ENCODE assay signal across 21 cellular contexts in the genomic region with DNA sequence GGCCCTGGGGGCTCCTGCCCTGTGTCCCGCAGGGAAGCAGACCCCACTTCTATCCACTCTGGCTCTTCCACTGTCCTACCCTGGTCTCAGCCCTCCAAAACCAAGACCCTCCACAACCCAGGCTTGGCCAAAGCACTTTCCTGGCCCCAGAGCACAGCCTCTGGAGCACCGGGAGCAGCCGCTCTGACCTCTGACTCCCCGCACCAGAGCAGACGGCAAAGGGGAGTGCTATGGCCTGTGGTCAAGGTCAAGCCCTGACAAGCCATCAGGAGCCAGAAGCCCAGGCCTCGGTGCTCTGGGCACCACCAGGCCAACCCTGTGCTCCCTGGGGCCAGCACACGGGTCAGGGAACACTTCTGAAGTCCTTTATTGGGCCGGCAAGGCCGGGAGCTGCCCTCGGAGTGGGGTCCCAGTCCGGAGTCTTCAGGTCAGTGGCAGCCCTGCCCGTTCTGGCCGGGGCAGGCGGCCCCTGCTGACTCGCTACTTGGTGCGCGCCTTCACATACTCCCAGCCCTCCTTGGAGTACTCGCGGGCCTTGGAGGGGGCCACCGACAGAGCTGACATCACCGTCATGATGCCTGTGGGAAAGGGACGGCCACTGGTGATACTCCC. TPM values are rescaled to one million over a fixed set of nuclear protein-coding genes. Genes with fewer than 3 reads are reported as not detected.
DNase-seq lines count a peak whose midpoint lies in the region; ATAC-seq, FAIRE-seq and TF ChIP-seq lines count a peak whose summit lies in the region.
"Had no signal": no experiment of that assay in that cellular context is flagged by ENCODE, and none has a peak within 500 bp of the region (broad histone marks: within the 10 kb centered on the region; RNA-seq: fewer than 3 reads in every experiment).

No MANE protein-coding gene starts in this region.

- peak overlapping the region; percentile 35 for H2AK5ac ChIP-seq in neuronal stem cell (ENCODE audit: low read depth, low read length)

- TF ChIP-seq EP300 in HepG2 (IDR thresholded peaks at IDR 0.05; ENCODE audit: low read depth in 2 of 2, low read length in 2 of 2) (no peak), HepG2 (CRISPR knock-in tag; IDR thresholded peaks at IDR 0.05; ENCODE audit: borderline replicate concordance) (no peak)

- H3K27me3 ChIP-seq in HepG2 (ENCODE audit: control insufficient read depth in 1 of 2, insufficient read depth in 2 of 2, low read length in 2 of 2) (no peaks in the 10 kb centered on the region; a peak in 1 of 5 replicates), right lobe of liver (no peaks in the 10 kb centered on the region), neuronal stem cell (ENCODE audit: control insufficient read depth in 3 of 3, insufficient read depth in 3 of 3, low read depth in 1 of 3, low read length in 3 of 3) (no peaks in the 10 kb centered on the region)
- H3K27me3 ChIP-seq: BLaER1 had no signal

- H3K9me3 ChIP-seq in HepG2 (ENCODE audit: low read length) (no peaks in the 10 kb centered on the region), right lobe of liver (no peaks in the 10 kb centered on the region), neuronal stem cell (replicated peaks in 1 of 2; ENCODE audit: control insufficient read depth in 2 of 2, insufficient read depth in 1 of 2, low read depth in 1 of 2, low read length in 2 of 2) (peaks cover 0 to 1% of the 10 kb centered on the region in 2 donors)
- H3K9me3 ChIP-seq: A549, BLaER1, HAP-1 had no signal

- H3K14ac ChIP-seq in neuronal stem cell (ENCODE audit: low read length), result no peak overlapping the region

- peak overlapping the region; percentile 75 for H2BK5ac ChIP-seq in neuronal stem cell (ENCODE audit: low read length)

- TF ChIP-seq POLR2A in HepG2 (IDR thresholded peaks at IDR 0.05; ENCODE audit: insufficient read depth in 1 of 2, low read depth in 2 of 2, low read length in 2 of 2), result no peak
- no peak for TF ChIP-seq POLR2A in right lobe of liver (IDR thresholded peaks at IDR 0.05)

- ATAC-seq in HepG2 (no peak), right lobe of liver (no peak)
- ATAC-seq: A549; CD8-positive, alpha-beta T cell; SK-N-SH treated with all-trans-retinoic acid at 6 μM for 48 hours had no signal

- H4K91ac ChIP-seq in neuronal stem cell (ENCODE audit: low read depth, low read length, poor library complexity), result no peak overlapping the region

- no peak overlapping the region for H3K4ac ChIP-seq in neuronal stem cell (ENCODE audit: low read length)

- TF ChIP-seq RAD21 in HepG2 (CRISPR knock-in tag; IDR thresholded peaks at IDR 0.05), result no peak

- BruUV-seq in HepG2 (replicated peaks; lab: Mats Ljungman, UMichigan), result no TSS peak

- no peak overlapping the region for H3K4me2 ChIP-seq in HepG2 (ENCODE audit: low read depth, low read length)
- no peak overlapping the region for H3K4me2 ChIP-seq in neuronal stem cell (ENCODE audit: insufficient read depth, low read length, poor library complexity, severe bottlenecking)

- peaks cover 17% of the 10 kb centered on the region for H3K79me1 ChIP-seq in neuronal stem cell (ENCODE audit: low read depth, low read length)

- DNase-seq in HepG2 (ENCODE audit: low spot score) (no peak), right lobe of liver (no peak), neuronal stem cell (ENCODE audit: low spot score) (no peak), anterior cingulate cortex (lab: John Stamatoyannopoulos, UW) (no peak)
- DNase-seq: Calu3; CD8-positive, alpha-beta T cell; GF-D8; NCI-H1417; NCI-H187; NCI-H2107; NCI-H2227 treated with DMSO at 0.1 percent for 48 hours; NCI-H510A treated with DMSO at 0.1 percent for 48 hours; NCI-H774; SIG-M5 had no signal

- FAIRE-seq in HepG2 (lab: Jason Lieb, UNC), result no peak
- FAIRE-seq: A549 had no signal

- H2AFZ ChIP-seq in HepG2 (ENCODE audit: low read length) (no peak overlapping the region), neuronal stem cell (ENCODE audit: low read length) (no peak overlapping the region)

- CTCF ChIA-PET in HepG2 (lab: Yijun Ruan, JAX; ENCODE audit: low intra/inter-chr PET ratio, low total read pairs), result no interaction called here

- H3K4me1 ChIP-seq in HepG2 (ENCODE audit: insufficient read depth, low read length) (peaks cover 25% of the 10 kb centered on the region), right lobe of liver (peaks cover 0 to 6% (median 0%) of the 10 kb centered on the region in 4 donors), neuronal stem cell (ENCODE audit: control insufficient read depth in 2 of 2, insufficient read depth in 1 of 2, low read depth in 1 of 2, low read length in 2 of 2) (peaks cover 10 to 23% of the 10 kb centered on the region in 2 donors)

- H3K36me3 ChIP-seq in HepG2 (replicated peaks in 1 of 2; ENCODE audit: control insufficient read depth in 1 of 2, insufficient read depth in 2 of 2, low read length in 2 of 2), result no peaks in the 10 kb centered on the region
- H3K36me3 ChIP-seq in right lobe of liver, result no peaks in the 10 kb centered on the region
- H3K36me3 ChIP-seq in neuronal stem cell (replicated peaks in 1 of 2; ENCODE audit: control insufficient read depth in 2 of 2, insufficient read depth in 2 of 2, low read length in 2 of 2), result peaks cover 3 to 19% of the 10 kb centered on the region in 2 donors

- 96% methylated on average over 4 of the region's 22 CpGs for WGBS in HepG2 (ENCODE audit: low lambda C conversion rate)
- no CpG with 5 or more reads among the region's 22 CpGs for WGBS in right lobe of liver (ENCODE audit: insufficient coverage, low coverage, low lambda C conversion rate, missing lambda C conversion rate)
- WGBS in neuronal stem cell (ENCODE audit: extremely low coverage in 2 of 2, insufficient read length in 2 of 2, insufficient replicate concordance in 1 of 2), 2 donors, result no CpG with 5 or more reads among the region's 22 CpGs

- intact Hi-C loops in HepG2 (cut with micrococcal nuclease; ENCODE audit: unreplicated experiment), result no loop called here
- intact Hi-C loops in right lobe of liver (cut with DNase I), result loop anchor here in 1 of 2 donors (10.0 kb wide), 1 partner anchor 63 kb away; no protein-coding TSS in a partner anchor

- no peak overlapping the region for H3K23ac ChIP-seq in neuronal stem cell (ENCODE audit: low read depth, low read length, poor library complexity)

- in situ Hi-C loops in HepG2 (cut with HindIII; ENCODE audit: extremely low pct_ligation_motif_present, low pct_unique_long_range_greater_than_20kb), result no loop called here

- TF ChIP-seq CTCF in HepG2 (CRISPR knock-in tag; IDR thresholded peaks at IDR 0.05), result no peak
- TF ChIP-seq CTCF in right lobe of liver (IDR thresholded peaks at IDR 0.05), result no peak

- no peak overlapping the region for H2BK15ac ChIP-seq in neuronal stem cell (ENCODE audit: low read length)

- H3K9ac ChIP-seq in HepG2 (ENCODE audit: insufficient read depth, low read depth, low read length) (no peak overlapping the region), neuronal stem cell (ENCODE audit: low read depth, low read length, poor library complexity) (no peak overlapping the region)
- H3K9ac ChIP-seq: BLaER1 had no signal

- H4K8ac ChIP-seq in neuronal stem cell (ENCODE audit: low read depth, low read length), result no peak overlapping the region

- H2BK120ac ChIP-seq in neuronal stem cell (ENCODE audit: low read depth, low read length), result no peak overlapping the region

- H2BK12ac ChIP-seq in neuronal stem cell (ENCODE audit: low read length), result no peak overlapping the region

- no peak overlapping the region for H3K27ac ChIP-seq in HepG2 (ENCODE audit: extremely low read length, insufficient read depth, low read length)
- H3K27ac ChIP-seq in right lobe of liver, result no peak overlapping the region
- H3K27ac ChIP-seq in neuronal stem cell (replicated peaks; ENCODE audit: low read length), result no peak overlapping the region
- H3K27ac ChIP-seq: A549, BLaER1 had no signal

- H3K79me2 ChIP-seq in HepG2 (ENCODE audit: insufficient read depth, low read length), result peaks cover 7% of the 10 kb centered on the region

- no peak overlapping the region for H3K4me3 ChIP-seq in HepG2 (replicated peaks in 1 of 3; ENCODE audit: insufficient read depth in 1 of 3, low read depth in 2 of 3, low read length in 3 of 3)
- H3K4me3 ChIP-seq in right lobe of liver, result no peak overlapping the region
- no peak overlapping the region for H3K4me3 ChIP-seq in neuronal stem cell (ENCODE audit: low read length in 2 of 2)
- H3K4me3 ChIP-seq: A549, BLaER1 had no signal

- POLR2A ChIA-PET in HepG2 (lab: Yijun Ruan, JAX), result interaction anchor here (1.5 kb wide), 1 partner anchor 56 kb away, joined by 4 read pairs; the partner anchor contains the start of genes SAFB and SAFB2

- H3K18ac ChIP-seq in neuronal stem cell (ENCODE audit: low read length), result no peak overlapping the region

- no peaks in the 10 kb centered on the region for H4K20me1 ChIP-seq in HepG2 (ENCODE audit: insufficient read depth, low read length)
- H4K20me1 ChIP-seq: BLaER1 had no signal

RNA-seq across cellular contexts. Expression of gene MICOS13, which starts 2.1 kb away (rescaled TPM):
- 35.4 and 37.9 TPM in 2 replicates for total RNA-seq in HepG2 (2016; rRNA removed; fragmentation: Illumina TruSeq; extraction: Trizol)
- 20.7 and 21.7 TPM in 2 replicates for total RNA-seq in HepG2 (2016; cell fraction: cytosol; rRNA removed; fragmentation: Illumina TruSeq; extraction: Trizol; ENCODE audit: low read depth)
- total RNA-seq in HepG2 (2016; cell fraction: insoluble cytoplasmic fraction; rRNA removed; fragmentation: Illumina TruSeq; extraction: Trizol), result 38.9 and 39.8 TPM in 2 replicates
- 22.9 and 26.0 TPM in 2 replicates for total RNA-seq in HepG2 (2016; cell fraction: membrane; rRNA removed; fragmentation: Illumina TruSeq; extraction: Trizol)
- total RNA-seq in HepG2 (2016; cell fraction: nucleus; rRNA removed; fragmentation: Illumina TruSeq; extraction: Trizol), result 18.4 and 19.8 TPM in 2 replicates
- 28.8 and 40.0 TPM in 2 replicates for polyA plus RNA-seq in HepG2 (2011; rRNA removed)
- 16.8 and 30.9 TPM in 2 replicates for polyA plus RNA-seq in HepG2 (2011; cell fraction: cytosol; rRNA removed)
- polyA plus RNA-seq in HepG2 (2011; cell fraction: nucleus; rRNA removed), result 13.2 and 15.1 TPM in 2 replicates
- 13.1 and 19.3 TPM in 2 replicates for polyA plus RNA-seq in HepG2 (2012)
- 20.6 and 24.5 TPM in 2 replicates for polyA plus RNA-seq in HepG2 (2016; cell fraction: cytosol; fragmentation: Illumina TruSeq; extraction: Trizol; ENCODE audit: low read depth)
- 37.7 and 43.8 TPM in 2 replicates for polyA plus RNA-seq in HepG2 (2016; cell fraction: insoluble cytoplasmic fraction; fragmentation: Illumina TruSeq; extraction: Trizol; ENCODE audit: low read depth)
- 19.5 and 22.0 TPM in 2 replicates for polyA plus RNA-seq in HepG2 (2016; cell fraction: membrane; fragmentation: Illumina TruSeq; extraction: Trizol; ENCODE audit: low read depth)
- polyA plus RNA-seq in HepG2 (2016; cell fraction: nucleus; fragmentation: Illumina TruSeq; extraction: Trizol; ENCODE audit: insufficient read depth, low read depth), result 32.1 and 41.0 TPM in 2 replicates
- polyA minus RNA-seq in HepG2 (2011; rRNA and poly(A)+ RNA removed; ENCODE audit: low replicate concordance), result 14.6 and 22.6 TPM in 2 replicates
- polyA minus RNA-seq in HepG2 (2011; cell fraction: cytosol; rRNA and poly(A)+ RNA removed), result 6.3 and 9.1 TPM in 2 replicates
- polyA minus RNA-seq in HepG2 (2011; cell fraction: nucleus; rRNA and poly(A)+ RNA removed), result 6.0 and 7.5 TPM in 2 replicates
- 10 to 100 TPM; 24.2 to 54.3 (median 33.7) TPM for total RNA-seq in right lobe of liver
- 15.2 TPM for polyA plus RNA-seq in neuronal stem cell (2013, experiment 1 of 2)
- 18.0 TPM for polyA plus RNA-seq in neuronal stem cell (2013, experiment 2 of 2)

RNA-seq across cellular contexts. Expression of gene HSD11B1L, which starts 2.6 kb away (rescaled TPM):
- 2.8 TPM in 2 replicates for total RNA-seq in HepG2 (2016; rRNA removed; fragmentation: Illumina TruSeq; extraction: Trizol)
- 2.6 and 3.3 TPM in 2 replicates for total RNA-seq in HepG2 (2016; cell fraction: cytosol; rRNA removed; fragmentation: Illumina TruSeq; extraction: Trizol; ENCODE audit: low read depth)
- 1.6 and 2.1 TPM in 2 replicates for total RNA-seq in HepG2 (2016; cell fraction: insoluble cytoplasmic fraction; rRNA removed; fragmentation: Illumina TruSeq; extraction: Trizol)
- 3.9 and 5.5 TPM in 2 replicates for total RNA-seq in HepG2 (2016; cell fraction: membrane; rRNA removed; fragmentation: Illumina TruSeq; extraction: Trizol)
- total RNA-seq in HepG2 (2016; cell fraction: nucleus; rRNA removed; fragmentation: Illumina TruSeq; extraction: Trizol), result 0.81 and 0.94 TPM in 2 replicates
- 3.9 and 4.6 TPM in 2 replicates for polyA plus RNA-seq in HepG2 (2011; rRNA removed)
- polyA plus RNA-seq in HepG2 (2011; cell fraction: cytosol; rRNA removed), result 4.2 and 6.2 TPM in 2 replicates
- 6.3 and 7.3 TPM in 2 replicates for polyA plus RNA-seq in HepG2 (2011; cell fraction: nucleus; rRNA removed)
- 1.9 and 3.0 TPM in 2 replicates for polyA plus RNA-seq in HepG2 (2012)
- 3.6 and 4.2 TPM in 2 replicates for polyA plus RNA-seq in HepG2 (2016; cell fraction: cytosol; fragmentation: Illumina TruSeq; extraction: Trizol; ENCODE audit: low read depth)
- 2.5 and 3.3 TPM in 2 replicates for polyA plus RNA-seq in HepG2 (2016; cell fraction: insoluble cytoplasmic fraction; fragmentation: Illumina TruSeq; extraction: Trizol; ENCODE audit: low read depth)
- 3.3 and 3.5 TPM in 2 replicates for polyA plus RNA-seq in HepG2 (2016; cell fraction: membrane; fragmentation: Illumina TruSeq; extraction: Trizol; ENCODE audit: low read depth)
- polyA plus RNA-seq in HepG2 (2016; cell fraction: nucleus; fragmentation: Illumina TruSeq; extraction: Trizol; ENCODE audit: insufficient read depth, low read depth), result 3.3 and 3.4 TPM in 2 replicates
- 0.21 and 1.8 TPM in 2 replicates for polyA minus RNA-seq in HepG2 (2011; rRNA and poly(A)+ RNA removed; ENCODE audit: low replicate concordance)
- 1.1 and 3.1 TPM in 2 replicates for polyA minus RNA-seq in HepG2 (2011; cell fraction: cytosol; rRNA and poly(A)+ RNA removed)
- 0.52 and 1.1 TPM in 2 replicates for polyA minus RNA-seq in HepG2 (2011; cell fraction: nucleus; rRNA and poly(A)+ RNA removed)
- 10 to 100 TPM in 1 of 6 experiments, 1 to 10 TPM in 5; 1.6 to 10.3 (median 4.0) TPM for total RNA-seq in right lobe of liver
- polyA plus RNA-seq in neuronal stem cell (2013, experiment 1 of 2), result 35.3 TPM
- polyA plus RNA-seq in neuronal stem cell (2013, experiment 2 of 2), result 35.0 TPM

RNA-seq across cellular contexts. Expression of gene RPL36, which starts 11.9 kb away (rescaled TPM):
- total RNA-seq in HepG2 (2016; rRNA removed; fragmentation: Illumina TruSeq; extraction: Trizol) (706 and 763 TPM in 2 replicates), right lobe of liver (100 to 1,000 TPM; 232 to 283 (median 251) TPM)
- total RNA-seq in HepG2 (2016; cell fraction: cytosol; rRNA removed; fragmentation: Illumina TruSeq; extraction: Trizol; ENCODE audit: low read depth), result 1,266 and 1,322 TPM in 2 replicates
- total RNA-seq in HepG2 (2016; cell fraction: insoluble cytoplasmic fraction; rRNA removed; fragmentation: Illumina TruSeq; extraction: Trizol), result 739 and 797 TPM in 2 replicates
- 1,622 and 1,758 TPM in 2 replicates for total RNA-seq in HepG2 (2016; cell fraction: membrane; rRNA removed; fragmentation: Illumina TruSeq; extraction: Trizol)
- 259 and 275 TPM in 2 replicates for total RNA-seq in HepG2 (2016; cell fraction: nucleus; rRNA removed; fragmentation: Illumina TruSeq; extraction: Trizol)
- 740 and 962 TPM in 2 replicates for polyA plus RNA-seq in HepG2 (2011; rRNA removed)
- polyA plus RNA-seq in HepG2 (2011; cell fraction: cytosol; rRNA removed), result 548 and 718 TPM in 2 replicates
- polyA plus RNA-seq in HepG2 (2011; cell fraction: nucleus; rRNA removed), result 184 and 190 TPM in 2 replicates
- polyA plus RNA-seq in HepG2 (2012), result 1,022 and 1,044 TPM in 2 replicates
- polyA plus RNA-seq in HepG2 (2016; cell fraction: cytosol; fragmentation: Illumina TruSeq; extraction: Trizol; ENCODE audit: low read depth), result 1,678 and 1,761 TPM in 2 replicates
- polyA plus RNA-seq in HepG2 (2016; cell fraction: insoluble cytoplasmic fraction; fragmentation: Illumina TruSeq; extraction: Trizol; ENCODE audit: low read depth), result 756 and 780 TPM in 2 replicates
- polyA plus RNA-seq in HepG2 (2016; cell fraction: membrane; fragmentation: Illumina TruSeq; extraction: Trizol; ENCODE audit: low read depth), result 1,750 and 1,946 TPM in 2 replicates
- polyA plus RNA-seq in HepG2 (2016; cell fraction: nucleus; fragmentation: Illumina TruSeq; extraction: Trizol; ENCODE audit: insufficient read depth, low read depth), result 539 and 605 TPM in 2 replicates
- polyA minus RNA-seq in HepG2 (2011; rRNA and poly(A)+ RNA removed; ENCODE audit: low replicate concordance), result 163 and 316 TPM in 2 replicates
- 334 and 359 TPM in 2 replicates for polyA minus RNA-seq in HepG2 (2011; cell fraction: cytosol; rRNA and poly(A)+ RNA removed)
- polyA minus RNA-seq in HepG2 (2011; cell fraction: nucleus; rRNA and poly(A)+ RNA removed), result 64.5 and 86.4 TPM in 2 replicates
- polyA plus RNA-seq in neuronal stem cell (2013, experiment 1 of 2), result 2,051 TPM
- 2,023 TPM for polyA plus RNA-seq in neuronal stem cell (2013, experiment 2 of 2)

RNA-seq across cellular contexts. Expression of gene LONP1, which starts 41.8 kb away (rescaled TPM):
- total RNA-seq in HepG2 (2016; rRNA removed; fragmentation: Illumina TruSeq; extraction: Trizol) (50.4 and 76.8 TPM in 2 replicates), right lobe of liver (100 to 1,000 TPM in 2 of 6 experiments, 10 to 100 TPM in 4; 54.5 to 123 (median 66.8) TPM)
- total RNA-seq in HepG2 (2016; cell fraction: cytosol; rRNA removed; fragmentation: Illumina TruSeq; extraction: Trizol; ENCODE audit: low read depth), result 12.1 and 15.6 TPM in 2 replicates
- total RNA-seq in HepG2 (2016; cell fraction: insoluble cytoplasmic fraction; rRNA removed; fragmentation: Illumina TruSeq; extraction: Trizol), result 41.9 and 83.8 TPM in 2 replicates
- 26.9 and 27.9 TPM in 2 replicates for total RNA-seq in HepG2 (2016; cell fraction: membrane; rRNA removed; fragmentation: Illumina TruSeq; extraction: Trizol)
- 53.2 and 60.3 TPM in 2 replicates for total RNA-seq in HepG2 (2016; cell fraction: nucleus; rRNA removed; fragmentation: Illumina TruSeq; extraction: Trizol)
- 59.5 and 69.0 TPM in 2 replicates for polyA plus RNA-seq in HepG2 (2011; rRNA removed)
- polyA plus RNA-seq in HepG2 (2011; cell fraction: cytosol; rRNA removed), result 54.0 and 91.2 TPM in 2 replicates
- 270 and 346 TPM in 2 replicates for polyA plus RNA-seq in HepG2 (2011; cell fraction: nucleus; rRNA removed)
- polyA plus RNA-seq in HepG2 (2012), result 49.0 and 62.8 TPM in 2 replicates
- 7.4 and 9.2 TPM in 2 replicates for polyA plus RNA-seq in HepG2 (2016; cell fraction: cytosol; fragmentation: Illumina TruSeq; extraction: Trizol; ENCODE audit: low read depth)
- polyA plus RNA-seq in HepG2 (2016; cell fraction: insoluble cytoplasmic fraction; fragmentation: Illumina TruSeq; extraction: Trizol; ENCODE audit: low read depth), result 49.9 and 60.1 TPM in 2 replicates
- polyA plus RNA-seq in HepG2 (2016; cell fraction: membrane; fragmentation: Illumina TruSeq; extraction: Trizol; ENCODE audit: low read depth), result 15.7 and 17.9 TPM in 2 replicates
- 120 and 130 TPM in 2 replicates for polyA plus RNA-seq in HepG2 (2016; cell fraction: nucleus; fragmentation: Illumina TruSeq; extraction: Trizol; ENCODE audit: insufficient read depth, low read depth)
- 65.4 and 106 TPM in 2 replicates for polyA minus RNA-seq in HepG2 (2011; rRNA and poly(A)+ RNA removed; ENCODE audit: low replicate concordance)
- polyA minus RNA-seq in HepG2 (2011; cell fraction: cytosol; rRNA and poly(A)+ RNA removed), result 42.1 and 48.3 TPM in 2 replicates
- 44.8 and 51.0 TPM in 2 replicates for polyA minus RNA-seq in HepG2 (2011; cell fraction: nucleus; rRNA and poly(A)+ RNA removed)
- 27.6 TPM for polyA plus RNA-seq in neuronal stem cell (2013, experiment 1 of 2)
- polyA plus RNA-seq in neuronal stem cell (2013, experiment 2 of 2), result 26.7 TPM

RNA-seq across cellular contexts. Expression of gene CATSPERD, which starts 42.3 kb away (rescaled TPM):
- not detected in 2 replicates for total RNA-seq in HepG2 (2016; rRNA removed; fragmentation: Illumina TruSeq; extraction: Trizol)
- total RNA-seq in HepG2 (2016; cell fraction: cytosol; rRNA removed; fragmentation: Illumina TruSeq; extraction: Trizol; ENCODE audit: low read depth), result not detected in 2 replicates
- total RNA-seq in HepG2 (2016; cell fraction: insoluble cytoplasmic fraction; rRNA removed; fragmentation: Illumina TruSeq; extraction: Trizol), result not detected in 2 replicates
- 0.09 TPM in 1 of 2 replicates, not detected in the other for total RNA-seq in HepG2 (2016; cell fraction: membrane; rRNA removed; fragmentation: Illumina TruSeq; extraction: Trizol)
- not detected in 2 replicates for total RNA-seq in HepG2 (2016; cell fraction: nucleus; rRNA removed; fragmentation: Illumina TruSeq; extraction: Trizol)
- polyA plus RNA-seq in HepG2 (2011; rRNA removed), result 0.04 TPM in 1 of 2 replicates, not detected in the other
- 0.04 TPM in 1 of 2 replicates, not detected in the other for polyA plus RNA-seq in HepG2 (2011; cell fraction: cytosol; rRNA removed)
- 0.09 TPM in 1 of 2 replicates, not detected in the other for polyA plus RNA-seq in HepG2 (2011; cell fraction: nucleus; rRNA removed)
- polyA plus RNA-seq in HepG2 (2012), result not detected in 2 replicates
- polyA plus RNA-seq in HepG2 (2016; cell fraction: cytosol; fragmentation: Illumina TruSeq; extraction: Trizol; ENCODE audit: low read depth), result not detected in 2 replicates
- polyA plus RNA-seq in HepG2 (2016; cell fraction: insoluble cytoplasmic fraction; fragmentation: Illumina TruSeq; extraction: Trizol; ENCODE audit: low read depth), result not detected in 2 replicates
- polyA plus RNA-seq in HepG2 (2016; cell fraction: membrane; fragmentation: Illumina TruSeq; extraction: Trizol; ENCODE audit: low read depth), result not detected in 2 replicates
- polyA plus RNA-seq in HepG2 (2016; cell fraction: nucleus; fragmentation: Illumina TruSeq; extraction: Trizol; ENCODE audit: insufficient read depth, low read depth), result not detected in 2 replicates
- polyA minus RNA-seq in HepG2 (2011; rRNA and poly(A)+ RNA removed; ENCODE audit: low replicate concordance), result 0.09 TPM in 1 of 2 replicates, not detected in the other
- not detected in 2 replicates for polyA minus RNA-seq in HepG2 (2011; cell fraction: cytosol; rRNA and poly(A)+ RNA removed)
- not detected in 2 replicates for polyA minus RNA-seq in HepG2 (2011; cell fraction: nucleus; rRNA and poly(A)+ RNA removed)
- not detected for total RNA-seq in right lobe of liver
- 0.03 TPM for polyA plus RNA-seq in neuronal stem cell (2013, experiment 1 of 2)
- not detected for polyA plus RNA-seq in neuronal stem cell (2013, experiment 2 of 2)
- total RNA-seq: Calu3; CD8-positive, alpha-beta T cell; HT-29; M059J; RPMI7951 had no signal
